In the genomic region with DNA sequence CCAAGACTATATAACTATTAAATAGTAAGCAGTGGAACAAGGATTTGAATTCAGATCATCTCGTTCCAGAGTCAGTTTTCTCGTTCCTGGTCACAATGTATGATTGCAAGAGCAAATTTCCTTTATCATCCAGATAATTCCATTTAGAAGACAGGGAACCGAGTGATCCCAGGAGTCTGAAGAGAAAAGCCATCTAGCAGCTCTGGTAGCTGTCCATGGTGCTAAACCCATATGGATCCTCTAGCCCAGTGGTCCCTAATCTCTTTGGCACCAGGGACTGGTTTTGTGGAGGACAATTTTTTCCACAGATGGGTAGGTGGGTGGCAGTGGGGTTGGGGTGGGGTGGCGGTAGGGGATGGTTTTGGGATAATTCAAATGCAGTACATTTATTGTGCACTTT, we compare ENCODE assay signal across 14 cellular contexts.
A peak's percentile ranks its signal among the peaks of the same experiment; 100 is the strongest.
DNase-seq lines count a peak whose midpoint lies in the region; ATAC-seq and TF ChIP-seq lines count a peak whose summit lies in the region.
"Had no signal": no experiment of that assay in that cellular context is flagged by ENCODE, and none has a peak within 500 bp of the region (broad histone marks: within the 10 kb centered on the region; RNA-seq: fewer than 3 reads in every experiment).

No MANE protein-coding gene starts in this region.

- intact Hi-C loops in mammary epithelial cell (cut with micrococcal nuclease): no loop called here
- intact Hi-C loops in prostate gland (cut with DNase I): no loop called here

- in situ Hi-C loops in mammary epithelial cell (cut with MboI; ENCODE audit: low sequenced_read_pairs in 2 of 2): loop anchor here in 1 of 2 donors (25.0 kb wide), 1 partner anchor 228 kb away; a partner anchor contains a TSS

- H4K20me1 ChIP-seq in mammary epithelial cell (ENCODE audit: insufficient read depth, low read length): no peaks in the 10 kb centered on the region

- H3K36me3 Mint-ChIP-seq in endothelial cell (ENCODE audit: low read depth, unreplicated experiment): no peaks in the 10 kb centered on the region
- H3K36me3 Mint-ChIP-seq: natural killer cell had no signal

- H3K27ac ChIP-seq in mammary epithelial cell (ENCODE audit: insufficient read depth, low read depth, low read length) (no peak overlapping the region), prostate gland (no peak overlapping the region), Peyer's patch (no peak overlapping the region)

- peaks cover 4% of the 10 kb centered on the region for H3K27me3 Mint-ChIP-seq in endothelial cell (ENCODE audit: unreplicated experiment)

- no TSS peak for BruUV-seq in mammary epithelial cell (replicated peaks; lab: Mats Ljungman, UMichigan)

- H3K36me3 ChIP-seq in mammary epithelial cell (ENCODE audit: insufficient read depth, low read length) (no peaks in the 10 kb centered on the region), prostate gland (no peaks in the 10 kb centered on the region), Peyer's patch (no peaks in the 10 kb centered on the region)

- TF ChIP-seq CTCF in mammary epithelial cell (conservative IDR thresholded peaks at IDR 0.05 in 1 of 2, IDR thresholded peaks at IDR 0.05 in 1 of 2; ENCODE audit: extremely low read depth in 1 of 2, insufficient read depth in 1 of 2, low read depth in 1 of 2, low read length in 2 of 2) (no peak), prostate gland (IDR thresholded peaks at IDR 0.05) (no peak), endothelial cell (IDR thresholded peaks at IDR 0.05; ENCODE audit: unreplicated experiment) (no peak), Peyer's patch (IDR thresholded peaks at IDR 0.05) (no peak)

- no peak for TF ChIP-seq POLR2A in prostate gland (IDR thresholded peaks at IDR 0.05)
- TF ChIP-seq POLR2A in Peyer's patch (IDR thresholded peaks at IDR 0.05): no peak

- H3K9ac ChIP-seq in mammary epithelial cell (ENCODE audit: insufficient read depth, low read length): no peak overlapping the region

- CTCF ChIA-PET in mammary epithelial cell (lab: Charles Lee; ENCODE audit: low non-redundant PET): no interaction called here

- ATAC-seq in HG03469 (IDR thresholded peaks at IDR 0.05; ENCODE audit: unreplicated experiment): no peak
- ATAC-seq: left cardiac atrium, natural killer cell had no signal

- no peaks in the 10 kb centered on the region for H3K79me2 ChIP-seq in mammary epithelial cell (ENCODE audit: insufficient read depth, low read length)

- H3K4me3 Mint-ChIP-seq in endothelial cell (ENCODE audit: unreplicated experiment): no peak overlapping the region
- H3K4me3 Mint-ChIP-seq: natural killer cell had no signal

- H3K27me3 ChIP-seq in mammary epithelial cell (ENCODE audit: insufficient read depth, low read length) (no peaks in the 10 kb centered on the region), prostate gland (replicated peaks; ENCODE audit: insufficient read depth) (no peaks in the 10 kb centered on the region), Peyer's patch (no peaks in the 10 kb centered on the region)

- peak; percentile 41 for DNase-seq in ELR (ENCODE audit: low read depth)
- DNase-seq in MV-4-11 (lab: John Stamatoyannopoulos, UW): peak; percentile 1
- peak; percentile 16 for DNase-seq in mammary epithelial cell
- peak; percentile 37 to 47 for DNase-seq in lung microvascular endothelial cell (ENCODE audit: low read depth in 2 of 2)
- DNase-seq in prostate gland (ENCODE audit: low spot score): no peak
- no peak for DNase-seq in endothelial cell (ENCODE audit: low spot score)
- DNase-seq in Peyer's patch: no peak
- DNase-seq: activated naive CD4-positive, alpha-beta T cell treated with anti-CD3 and anti-CD28 coated beads, Interleukin-2, amount 50 U/mL, for 16 hours; cortex of kidney; left cardiac atrium; natural killer cell; NCI-H526 treated with DMSO at 0.1 percent for 48 hours; SIG-M5 had no signal

- no peaks in the 10 kb centered on the region for H3K4me1 Mint-ChIP-seq in endothelial cell (ENCODE audit: unreplicated experiment)
- H3K4me1 Mint-ChIP-seq: natural killer cell had no signal

- H3K4me2 ChIP-seq in mammary epithelial cell (ENCODE audit: insufficient read depth, low read depth, low read length): no peak overlapping the region

- no peak overlapping the region for H3K4me3 ChIP-seq in mammary epithelial cell (replicated peaks in 1 of 3; ENCODE audit: insufficient read depth in 1 of 3, low read depth in 2 of 3, low read length in 3 of 3)
- H3K4me3 ChIP-seq in prostate gland: no peak overlapping the region
- H3K4me3 ChIP-seq in Peyer's patch: no peak overlapping the region

- H2AFZ ChIP-seq in mammary epithelial cell (ENCODE audit: low read depth, low read length): no peak overlapping the region

- WGBS in mammary epithelial cell (ENCODE audit: low coverage, missing lambda C conversion rate): 52% methylated on average over 4 of the region's 4 CpGs
- WGBS in prostate gland: 88% methylated on average over 4 of the region's 4 CpGs

- dilution Hi-C loops in mammary epithelial cell (cut with HindIII; ENCODE audit: low sequenced_read_pairs): no loop called here

- no peaks in the 10 kb centered on the region for H3K9me3 Mint-ChIP-seq in endothelial cell (ENCODE audit: unreplicated experiment)

- H3K27ac Mint-ChIP-seq in endothelial cell (ENCODE audit: unreplicated experiment): no peak overlapping the region
- H3K27ac Mint-ChIP-seq: natural killer cell had no signal

- H3K4me1 ChIP-seq in mammary epithelial cell (ENCODE audit: insufficient read depth, low read length): no peaks in the 10 kb centered on the region
- no peaks in the 10 kb centered on the region for H3K4me1 ChIP-seq in prostate gland (replicated peaks)
- H3K4me1 ChIP-seq in Peyer's patch: no peaks in the 10 kb centered on the region

- no peaks in the 10 kb centered on the region for H3K9me3 ChIP-seq in mammary epithelial cell (replicated peaks; ENCODE audit: insufficient read depth, low read length)
- no peaks in the 10 kb centered on the region for H3K9me3 ChIP-seq in prostate gland
- peaks cover 0 to 4% (median 0%) of the 10 kb centered on the region in 4 donors for H3K9me3 ChIP-seq in Peyer's patch

Comparison
In these comparisons a context has a peak if more than half of its experiments do, and no peak if none do; other contexts are left out.
1. DNase-seq: peak in ELR (single experiment), MV-4-11 (single experiment), mammary epithelial cell (single experiment) and lung microvascular endothelial cell (2 of 2); none in prostate gland (single experiment), endothelial cell (single experiment) and Peyer's patch (0 of 3).